ENCODE assay signal across 14 cellular contexts in genomic region chr12:107568718-107569117, GRCh38.
"Had no signal": no experiment of that assay in that cellular context is flagged by ENCODE, and none has a peak within 500 bp of the region (broad histone marks: within the 10 kb centered on the region; RNA-seq: fewer than 3 reads in every experiment).

No MANE protein-coding gene starts in this region.

- H3K36me3 ChIP-seq: right lobe of liver had no signal

- DNase-seq: activated CD4-positive, alpha-beta T cell treated with anti-CD3 and anti-CD28 coated beads, Interleukin-2, amount 50 U/mL, for 48 hours; activated naive CD4-positive, alpha-beta T cell treated with anti-CD3 and anti-CD28 coated beads, Interleukin-2, amount 50 U/mL, for 16 hours; activated T-cell treated with anti-CD3 and anti-CD28 coated beads, Interleukin-2, amount 50 U/mL, for 1 hour; amniotic stem cell; body of pancreas; cortex of kidney; effector CD4-positive, alpha-beta T cell; hypothalamus; nephron progenitor cell; psoas muscle; right lobe of liver; T-helper 1 cell; T1000 had no signal

- ATAC-seq: body of pancreas, psoas muscle, right lobe of liver, SK-N-SH treated with all-trans-retinoic acid at 6 μM for 48 hours had no signal

- H3K4me3 ChIP-seq: body of pancreas, psoas muscle, right lobe of liver had no signal

- H3K9me3 ChIP-seq: body of pancreas, psoas muscle, right lobe of liver had no signal

- H3K4me1 ChIP-seq: body of pancreas, psoas muscle, right lobe of liver had no signal

- H3K27me3 ChIP-seq: body of pancreas, right lobe of liver had no signal
